In the genomic region with DNA sequence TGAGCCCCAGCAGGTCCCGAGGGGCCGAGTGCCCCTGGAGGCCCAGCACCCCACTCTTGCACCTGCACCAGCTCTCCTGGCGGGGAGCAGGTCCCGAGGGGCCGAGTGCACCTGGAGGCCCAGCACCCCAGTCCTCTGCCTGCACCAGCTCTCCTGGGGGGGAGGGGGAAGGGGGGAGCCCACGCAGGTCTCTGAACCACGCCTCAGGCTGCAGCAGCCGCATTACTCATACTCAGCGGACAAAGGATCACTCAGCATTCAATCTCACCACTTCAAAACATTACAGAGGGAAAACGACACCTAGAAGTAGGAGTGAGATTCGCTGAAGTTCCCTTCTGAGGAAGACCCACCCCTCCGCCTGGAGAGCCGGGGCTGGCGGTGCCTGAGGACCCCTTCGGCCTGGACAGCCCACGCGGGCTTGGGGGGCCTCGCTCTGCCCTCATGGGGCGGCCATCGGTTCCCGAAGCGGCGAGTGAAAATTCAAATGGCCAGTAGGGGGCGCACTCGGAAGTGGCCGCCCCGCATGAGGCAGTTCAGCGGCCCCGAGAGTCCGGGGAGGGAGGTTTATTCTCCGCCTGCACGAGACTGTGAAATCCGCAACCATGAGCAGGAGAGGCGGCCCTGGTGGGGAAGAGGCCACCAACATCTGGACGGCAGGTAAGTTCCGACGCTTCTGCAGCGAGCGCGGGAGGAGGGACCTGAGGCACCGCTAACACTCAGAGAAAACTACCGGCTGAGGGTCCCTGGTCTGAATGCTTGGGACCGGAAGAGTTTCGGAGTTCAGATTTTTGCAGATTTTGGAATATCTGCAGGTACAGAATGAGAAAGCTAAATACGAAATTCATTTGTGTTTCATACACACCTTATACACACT, we compare ENCODE assay signal across 8 cellular contexts. TPM values are rescaled to one million over a fixed set of nuclear protein-coding genes. Genes with fewer than 3 reads are reported as not detected.
DNase-seq lines count a peak whose midpoint lies in the region; ATAC-seq and TF ChIP-seq lines count a peak whose summit lies in the region.

No MANE protein-coding gene starts in this region.

- H3K9me3 ChIP-seq in CD8-positive, alpha-beta T cell (ENCODE audit: low read length): no peaks in the 10 kb centered on the region
- H3K9me3 ChIP-seq in cardiac muscle cell (ENCODE audit: low read depth) (no peaks in the 10 kb centered on the region), upper lobe of right lung (no peaks in the 10 kb centered on the region)

- peak; percentile 42 to 88 (median 66) for DNase-seq in CD8-positive, alpha-beta T cell
- DNase-seq in SKM-1 treated with dmso at 0.1 percent for 144 hours (lab: John Stamatoyannopoulos, UW; ENCODE audit: unreplicated experiment): peak; percentile 39
- DNase-seq in activated naive CD8-positive, alpha-beta T cell treated with anti-CD3 and anti-CD28 coated beads, Interleukin-2, amount 10 ng/mL, durations not matched to agents 7 days and 5 days: peak; percentile 88
- DNase-seq in cardiac muscle cell (ENCODE audit: low read depth in 1 of 2, low spot score in 1 of 2): peak; percentile 70 to 71
- peak; percentile 93 for DNase-seq in posterior vena cava (ENCODE audit: low spot score)
- DNase-seq in upper lobe of right lung: peak; percentile 85

- H3K9me3 Mint-ChIP-seq in CD8-positive, alpha-beta T cell: no peaks in the 10 kb centered on the region
- no peaks in the 10 kb centered on the region for H3K9me3 Mint-ChIP-seq in activated naive CD8-positive, alpha-beta T cell treated with anti-CD3 and anti-CD28 coated beads, Interleukin-2, amount 10 ng/mL, durations not matched to agents 7 days and 5 days

- H3K4me3 Mint-ChIP-seq in CD8-positive, alpha-beta T cell: peak overlapping the region; percentile 75
- H3K4me3 Mint-ChIP-seq in activated naive CD8-positive, alpha-beta T cell treated with anti-CD3 and anti-CD28 coated beads, Interleukin-2, amount 10 ng/mL, durations not matched to agents 7 days and 5 days: peak overlapping the region; percentile 74

- H3K27ac ChIP-seq in CD8-positive, alpha-beta T cell (ENCODE audit: low read depth, low read length): no peak overlapping the region
- no peak overlapping the region for H3K27ac ChIP-seq in cardiac muscle cell
- H3K27ac ChIP-seq in upper lobe of right lung: peak overlapping the region; percentile 14

- TF ChIP-seq CTCF in CD8-positive, alpha-beta T cell (IDR thresholded peaks at IDR 0.05): peak; percentile 98
- TF ChIP-seq CTCF in cardiac muscle cell (IDR thresholded peaks at IDR 0.05; ENCODE audit: low read depth, low read length) (peak; percentile 83), upper lobe of right lung (IDR thresholded peaks at IDR 0.05) (peak; percentile 96)

- H3K4me1 ChIP-seq in CD8-positive, alpha-beta T cell (ENCODE audit: insufficient read depth, low read length): peaks cover 11% of the 10 kb centered on the region
- H3K4me1 ChIP-seq in cardiac muscle cell (ENCODE audit: low read depth) (peaks cover 8% of the 10 kb centered on the region), upper lobe of right lung (peaks cover 23% of the 10 kb centered on the region)

- H3K27me3 ChIP-seq in CD8-positive, alpha-beta T cell (ENCODE audit: insufficient read depth, low read length): no peaks in the 10 kb centered on the region
- H3K27me3 ChIP-seq in cardiac muscle cell (no peaks in the 10 kb centered on the region), upper lobe of right lung (no peaks in the 10 kb centered on the region)

- CTCF ChIA-PET in CD8-positive, alpha-beta T cell (lab: Charles Lee): interaction anchor here (0.6 to 2.3 kb wide), 27 partner anchors 8 to 388 kb away, joined by 3 to 13 read pairs (median 4); no protein-coding TSS in a partner anchor

- no peak overlapping the region for H3K27ac Mint-ChIP-seq in CD8-positive, alpha-beta T cell
- H3K27ac Mint-ChIP-seq in activated naive CD8-positive, alpha-beta T cell treated with anti-CD3 and anti-CD28 coated beads, Interleukin-2, amount 10 ng/mL, durations not matched to agents 7 days and 5 days: peak overlapping the region; percentile 45

- intact Hi-C loops in CD8-positive, alpha-beta T cell (cut with DNase I, micrococcal nuclease): loop anchor here (1.0 to 5.0 kb wide), 4 partner anchors 50 to 90 kb away; a partner anchor contains a TSS
- intact Hi-C loops in posterior vena cava (cut with DNase I): loop anchor here in 1 of 2 donors (5.0 kb wide), 1 partner anchor 35 kb away; no protein-coding TSS in a partner anchor
- intact Hi-C loops in upper lobe of right lung (cut with DNase I): no loop called here

- POLR2A ChIA-PET in CD8-positive, alpha-beta T cell (lab: Charles Lee): no interaction called here
- POLR2A ChIA-PET in activated naive CD8-positive, alpha-beta T cell treated with anti-CD3 and anti-CD28 coated beads, Interleukin-2, amount 10 ng/mL, durations not matched to agents 7 days and 5 days (lab: Charles Lee): interaction anchor here (0.9 kb wide), 1 partner anchor 18 kb away, joined by 3 read pairs; no protein-coding TSS in a partner anchor

- H3K4me1 Mint-ChIP-seq in CD8-positive, alpha-beta T cell (ENCODE audit: low read depth): peaks cover 11% of the 10 kb centered on the region
- peaks cover 5% of the 10 kb centered on the region for H3K4me1 Mint-ChIP-seq in activated naive CD8-positive, alpha-beta T cell treated with anti-CD3 and anti-CD28 coated beads, Interleukin-2, amount 10 ng/mL, durations not matched to agents 7 days and 5 days

- no peaks in the 10 kb centered on the region for H3K36me3 ChIP-seq in CD8-positive, alpha-beta T cell (ENCODE audit: insufficient read depth, low read length)
- H3K36me3 ChIP-seq in cardiac muscle cell (no peaks in the 10 kb centered on the region), upper lobe of right lung (no peaks in the 10 kb centered on the region)

- no peaks in the 10 kb centered on the region for H3K27me3 Mint-ChIP-seq in CD8-positive, alpha-beta T cell (ENCODE audit: low read depth)
- no peaks in the 10 kb centered on the region for H3K27me3 Mint-ChIP-seq in activated naive CD8-positive, alpha-beta T cell treated with anti-CD3 and anti-CD28 coated beads, Interleukin-2, amount 10 ng/mL, durations not matched to agents 7 days and 5 days

- H3K4me3 ChIP-seq in CD8-positive, alpha-beta T cell (ENCODE audit: low read depth, low read length): peak overlapping the region; percentile 58
- H3K4me3 ChIP-seq in cardiac muscle cell (peak overlapping the region; percentile 7), upper lobe of right lung (peak overlapping the region; percentile 49)

- H3K36me3 Mint-ChIP-seq in CD8-positive, alpha-beta T cell: peaks cover 4% of the 10 kb centered on the region
- no peaks in the 10 kb centered on the region for H3K36me3 Mint-ChIP-seq in activated naive CD8-positive, alpha-beta T cell treated with anti-CD3 and anti-CD28 coated beads, Interleukin-2, amount 10 ng/mL, durations not matched to agents 7 days and 5 days

- ATAC-seq in CD8-positive, alpha-beta T cell: peak; percentile 84
- peak; percentile 87 for ATAC-seq in GM19395 (IDR thresholded peaks at IDR 0.05; ENCODE audit: unreplicated experiment)
- ATAC-seq in HG03565 (IDR thresholded peaks at IDR 0.05; ENCODE audit: unreplicated experiment): peak; percentile 56
- peak; percentile 92 for ATAC-seq in activated naive CD8-positive, alpha-beta T cell treated with anti-CD3 and anti-CD28 coated beads, Interleukin-2, amount 10 ng/mL, durations not matched to agents 7 days and 5 days (ENCODE audit: low read depth)
- peak; percentile 79 for ATAC-seq in upper lobe of right lung

RNA-seq across cellular contexts. Expression of gene GPER1, which starts 1.1 kb away (rescaled TPM):
- total RNA-seq in CD8-positive, alpha-beta T cell: under 1 TPM in 1 of 2 experiments, not detected in 1; 0.11 TPM
- total RNA-seq in activated naive CD8-positive, alpha-beta T cell treated with anti-CD3 and anti-CD28 coated beads, Interleukin-2, amount 10 ng/mL, durations not matched to agents 7 days and 5 days: under 1 TPM; 0.19 to 0.26 TPM
- total RNA-seq in cardiac muscle cell: 1.6 and 5.2 TPM in 2 replicates
- polyA plus RNA-seq in cardiac muscle cell: 1.7 and 3.4 TPM in 2 replicates
- total RNA-seq in posterior vena cava: 1 to 10 TPM; 5.5 to 6.6 TPM
- total RNA-seq in upper lobe of right lung: 11.1 TPM

RNA-seq across cellular contexts. Expression of gene GPR146, which starts 42.5 kb away (rescaled TPM):
- total RNA-seq in CD8-positive, alpha-beta T cell: 1 to 10 TPM; 4.4 to 5.0 TPM
- total RNA-seq in activated naive CD8-positive, alpha-beta T cell treated with anti-CD3 and anti-CD28 coated beads, Interleukin-2, amount 10 ng/mL, durations not matched to agents 7 days and 5 days: 1 to 10 TPM; 2.1 to 4.1 TPM
- 11.2 and 16.3 TPM in 2 replicates for total RNA-seq in cardiac muscle cell
- polyA plus RNA-seq in cardiac muscle cell: 4.4 and 7.5 TPM in 2 replicates
- 10 to 100 TPM in 1 of 2 donors, 1 to 10 TPM in 1; 9.4 to 14.3 TPM for total RNA-seq in posterior vena cava
- total RNA-seq in upper lobe of right lung: 40.0 TPM

Comparison
In these comparisons a context has a peak if more than half of its experiments do, and no peak if none do; other contexts are left out.
1. DNase-seq: peak in every context shown above with its lines; median percentile 93 in posterior vena cava; 88 in activated naive CD8-positive, alpha-beta T cell treated with anti-CD3 and anti-CD28 coated beads, Interleukin-2, amount 10 ng/mL, durations not matched to agents 7 days and 5 days; 85 in upper lobe of right lung; 70 in cardiac muscle cell; 66 in CD8-positive, alpha-beta T cell; 39 in SKM-1 treated with dmso at 0.1 percent for 144 hours.
2. H3K4me3 ChIP-seq: peak in every context shown above with its lines; median percentile 58 in CD8-positive, alpha-beta T cell; 49 in upper lobe of right lung; 7 in cardiac muscle cell.